ENCODE assay signal across 8 cellular contexts in genomic region chr20:62805711-62806382, GRCh38. TPM values are rescaled to one million over a fixed set of nuclear protein-coding genes. Genes with fewer than 3 reads are reported as not detected.
DNase-seq lines count a peak whose midpoint lies in the region; ATAC-seq and FAIRE-seq lines count a peak whose summit lies in the region.
"Had no signal": no experiment of that assay in that cellular context is flagged by ENCODE, and none has a peak within 500 bp of the region (broad histone marks: within the 10 kb centered on the region; RNA-seq: fewer than 3 reads in every experiment).

No MANE protein-coding gene starts in this region.

- ATAC-seq in activated CD8-positive, alpha-beta T cell treated with anti-CD3 and anti-CD28 coated beads, Interleukin-2, amount 10 ng/mL, durations not matched to agents 7 days and 5 days: peak; percentile 2
- ATAC-seq in right cardiac atrium: peak; percentile 3 to 9

- H3K9me3 Mint-ChIP-seq in activated CD8-positive, alpha-beta T cell treated with anti-CD3 and anti-CD28 coated beads, Interleukin-2, amount 10 ng/mL, durations not matched to agents 7 days and 5 days (ENCODE audit: insufficient read depth): no peaks in the 10 kb centered on the region

- H3K27ac ChIP-seq in right cardiac atrium (ENCODE audit: low read length) (peak overlapping the region; percentile 54), skin epidermis (peak overlapping the region; percentile 84 to 98 (median 93))

- H3K4me1 Mint-ChIP-seq in activated CD8-positive, alpha-beta T cell treated with anti-CD3 and anti-CD28 coated beads, Interleukin-2, amount 10 ng/mL, durations not matched to agents 7 days and 5 days (ENCODE audit: low read depth): peaks cover 35% of the 10 kb centered on the region

- no peaks in the 10 kb centered on the region for H3K27me3 Mint-ChIP-seq in activated CD8-positive, alpha-beta T cell treated with anti-CD3 and anti-CD28 coated beads, Interleukin-2, amount 10 ng/mL, durations not matched to agents 7 days and 5 days (ENCODE audit: low read depth)

- H3K27me3 ChIP-seq in right cardiac atrium (ENCODE audit: control insufficient read depth, insufficient read depth): no peaks in the 10 kb centered on the region

- peaks cover 23% of the 10 kb centered on the region for H3K36me3 Mint-ChIP-seq in activated CD8-positive, alpha-beta T cell treated with anti-CD3 and anti-CD28 coated beads, Interleukin-2, amount 10 ng/mL, durations not matched to agents 7 days and 5 days (ENCODE audit: low read depth)

- FAIRE-seq in HTR-8/SVneo (lab: Jason Lieb, UNC): peak; percentile 46

- peak overlapping the region; percentile 69 for H3K27ac Mint-ChIP-seq in activated CD8-positive, alpha-beta T cell treated with anti-CD3 and anti-CD28 coated beads, Interleukin-2, amount 10 ng/mL, durations not matched to agents 7 days and 5 days

- peak overlapping the region; percentile 82 for H3K4me3 Mint-ChIP-seq in activated CD8-positive, alpha-beta T cell treated with anti-CD3 and anti-CD28 coated beads, Interleukin-2, amount 10 ng/mL, durations not matched to agents 7 days and 5 days

- POLR2A ChIA-PET in activated CD8-positive, alpha-beta T cell treated with anti-CD3 and anti-CD28 coated beads, Interleukin-2, amount 10 ng/mL, durations not matched to agents 7 days and 5 days (lab: Charles Lee): interaction anchor here (1.1 to 2.3 kb wide), 2 partner anchors 11 kb away, joined by 3 to 21 read pairs; partner anchors contain the start of genes COL9A3 and MRGBP

- CTCF ChIA-PET in activated CD8-positive, alpha-beta T cell treated with anti-CD3 and anti-CD28 coated beads, Interleukin-2, amount 10 ng/mL, durations not matched to agents 7 days and 5 days (lab: Charles Lee): interaction anchor here (1.5 to 2.3 kb wide), 2 partner anchors 11 to 14 kb away, joined by 3 to 6 read pairs; no protein-coding TSS in a partner anchor

- intact Hi-C loops in right cardiac atrium (cut with DNase I): loop anchor here in 1 of 4 donors (5.0 kb wide), 1 partner anchor 139 kb away; no protein-coding TSS in a partner anchor

- H3K9me3 ChIP-seq in right cardiac atrium (ENCODE audit: control insufficient read depth, low read length): no peaks in the 10 kb centered on the region

- H3K4me3 ChIP-seq in right cardiac atrium (ENCODE audit: low read length) (peak overlapping the region; percentile 80), skin epidermis (peak overlapping the region; percentile 74 to 99 (median 86))

- DNase-seq in HTR-8/SVneo (ENCODE audit: insufficient read length, low spot score) (no peak), right cardiac atrium (peak in 1 of 3 donors; percentile 83), NCI-H1105 (lab: John Stamatoyannopoulos, UW) (no peak), putamen (ENCODE audit: low spot score) (no peak)
- no peak for DNase-seq in activated CD8-positive, alpha-beta T cell treated with anti-CD3 and anti-CD28 coated beads, Interleukin-2, amount 10 ng/mL, durations not matched to agents 7 days and 5 days
- no peak for DNase-seq in central memory CD4-positive, alpha-beta T cell

- peaks cover 11% of the 10 kb centered on the region for H3K4me1 ChIP-seq in right cardiac atrium (ENCODE audit: control insufficient read depth, insufficient read depth, low read length)

- 29% methylated on average over 25 of the region's 25 CpGs for WGBS in right cardiac atrium

RNA-seq across cellular contexts. Expression of gene OGFR, which starts 1.2 kb away (rescaled TPM):
- 10 to 100 TPM; 67.0 to 76.6 TPM for total RNA-seq in activated CD8-positive, alpha-beta T cell treated with anti-CD3 and anti-CD28 coated beads, Interleukin-2, amount 10 ng/mL, durations not matched to agents 7 days and 5 days
- 10 to 100 TPM; 21.0 to 29.6 (median 24.2) TPM for total RNA-seq in right cardiac atrium
- 26.6 TPM for polyA plus RNA-seq in right cardiac atrium

RNA-seq across cellular contexts. Expression of gene MRGBP, which starts 9.6 kb away (rescaled TPM):
- 10 to 100 TPM; 18.3 to 19.2 TPM for total RNA-seq in activated CD8-positive, alpha-beta T cell treated with anti-CD3 and anti-CD28 coated beads, Interleukin-2, amount 10 ng/mL, durations not matched to agents 7 days and 5 days
- 10 to 100 TPM in 1 of 4 donors, 1 to 10 TPM in 3; 8.3 to 10.9 (median 8.6) TPM for total RNA-seq in right cardiac atrium
- 12.1 TPM for polyA plus RNA-seq in right cardiac atrium

RNA-seq across cellular contexts. Expression of gene COL9A3, which starts 11.0 kb away (rescaled TPM):
- not detected for total RNA-seq in activated CD8-positive, alpha-beta T cell treated with anti-CD3 and anti-CD28 coated beads, Interleukin-2, amount 10 ng/mL, durations not matched to agents 7 days and 5 days
- 1 to 10 TPM; 4.3 to 6.9 (median 5.6) TPM for total RNA-seq in right cardiac atrium
- polyA plus RNA-seq in right cardiac atrium: 13.0 TPM
- total RNA-seq: activated CD8-positive, alpha-beta memory T cell treated with anti-CD3 and anti-CD28 coated beads for 36 hours had no signal

RNA-seq across cellular contexts. Expression of gene TCFL5, which starts 55.8 kb away (rescaled TPM):
- total RNA-seq in activated CD8-positive, alpha-beta T cell treated with anti-CD3 and anti-CD28 coated beads, Interleukin-2, amount 10 ng/mL, durations not matched to agents 7 days and 5 days: 1 to 10 TPM; 7.9 to 9.6 TPM
- 1 to 10 TPM; 7.8 to 9.9 (median 8.2) TPM for total RNA-seq in right cardiac atrium
- polyA plus RNA-seq in right cardiac atrium: 5.2 TPM

Comparison
In these comparisons a context has a peak if more than half of its experiments do, and no peak if none do; other contexts are left out.
1. RNA of gene COL9A3, which starts 11.0 kb away (total RNA-seq): 4.3 to 6.9 TPM in right cardiac atrium; not detected in activated CD8-positive, alpha-beta T cell treated with anti-CD3 and anti-CD28 coated beads, Interleukin-2, amount 10 ng/mL, durations not matched to agents 7 days and 5 days; every median in the first group is over 4 times any median in the second.